22 cellular contexts compared by ENCODE assay signal in genomic region chr6:84641076-84641475, GRCh38.
A peak's percentile ranks its signal among the peaks of the same experiment; 100 is the strongest.
DNase-seq lines count a peak whose midpoint lies in the region; ATAC-seq, FAIRE-seq and TF ChIP-seq lines count a peak whose summit lies in the region.
"Had no signal": no experiment of that assay in that cellular context is flagged by ENCODE, and none has a peak within 500 bp of the region (broad histone marks: within the 10 kb centered on the region; RNA-seq: fewer than 3 reads in every experiment).

No MANE protein-coding gene starts in this region.

- TF ChIP-seq CTCF in K562 (IDR thresholded peaks at IDR 0.05 in 2 of 3, conservative IDR thresholded peaks at IDR 0.05 in 1 of 3; ENCODE audit: insufficient read depth in 2 of 3, low read depth in 1 of 3, low read length in 3 of 3) = no peak
- no peak for TF ChIP-seq CTCF in heart right ventricle (IDR thresholded peaks at IDR 0.05)
- no peak for TF ChIP-seq CTCF in nephron progenitor cell (IDR thresholded peaks at IDR 0.05)

- H3K9me1 ChIP-seq in K562 (ENCODE audit: control insufficient read depth, insufficient read depth, low read length) = no peaks in the 10 kb centered on the region

- H3K36me3 Mint-ChIP-seq in nephron progenitor cell (ENCODE audit: low read depth) = no peaks in the 10 kb centered on the region
- H3K36me3 Mint-ChIP-seq: CD4-positive, alpha-beta memory T cell had no signal

- peaks cover 3% of the 10 kb centered on the region for H3K27me3 Mint-ChIP-seq in nephron progenitor cell (ENCODE audit: low read depth, poor library complexity)
- H3K27me3 Mint-ChIP-seq: CD4-positive, alpha-beta memory T cell had no signal

- H3K27ac ChIP-seq in K562 (ENCODE audit: extremely low read depth, low read depth, low read length) (no peak overlapping the region), heart right ventricle (peak overlapping the region in 2 of 10 donors; percentile 30 to 33), Karpas-422 (ENCODE audit: low read length) (no peak overlapping the region)
- H3K27ac ChIP-seq: A549, BLaER1, GM23248 had no signal

- no peaks in the 10 kb centered on the region; the same call in 1 of the 2 replicates for H3K9me2 ChIP-seq in Karpas-422 (replicated peaks; ENCODE audit: insufficient read depth, low read length)

- TF ChIP-seq POLR2A in K562 (conservative IDR thresholded peaks at IDR 0.05) = no peak

- H3K36me3 ChIP-seq in K562 (ENCODE audit: control insufficient read depth, insufficient read depth, low read length) = no peaks in the 10 kb centered on the region
- no peaks in the 10 kb centered on the region for H3K36me3 ChIP-seq in heart right ventricle
- no peaks in the 10 kb centered on the region for H3K36me3 ChIP-seq in Karpas-422 (ENCODE audit: insufficient read depth, low read length)
- H3K36me3 ChIP-seq: BLaER1 had no signal

- no peaks in the 10 kb centered on the region for H3K79me2 ChIP-seq in K562 (ENCODE audit: control insufficient read depth, insufficient read depth, low read length)
- no peaks in the 10 kb centered on the region for H3K79me2 ChIP-seq in Karpas-422 (ENCODE audit: low read length)

- DNase-seq in EH (ENCODE audit: low read depth) (peak; percentile 32), K562 (ENCODE audit: extremely low read depth in 1 of 4, low spot score in 3 of 4) (no peak), heart right ventricle (no peak), nephron progenitor cell (no peak), Karpas-422 (no peak), urothelium cell line (ENCODE audit: low spot score) (no peak)
- DNase-seq: CD4-positive, alpha-beta memory T cell; DMS79 treated with DMSO at 0.1 percent for 48 hours; GM23248; HCEC 1CT; NCI-H1105 treated with DMSO at 0.1 percent for 48 hours; NCI-H1694 treated with DMSO at 0.1 percent for 48 hours; NCI-H2107; NCI-H2227 treated with DMSO at 0.1 percent for 48 hours; NCI-H524; NCI-H82; RPMI8226 had no signal

- peak overlapping the region; percentile 73 for H3K27ac Mint-ChIP-seq in nephron progenitor cell
- H3K27ac Mint-ChIP-seq: CD4-positive, alpha-beta memory T cell had no signal

- in situ Hi-C loops in K562 (cut with MboI) = no loop called here

- CTCF ChIA-PET in K562 (lab: Yijun Ruan, JAX; ENCODE audit: low intra/inter-chr PET ratio) = no interaction called here

- 0% methylated on average over 4 of the region's 4 CpGs for WGBS in K562 (ENCODE audit: insufficient coverage, low coverage, missing lambda C conversion rate)
- 15 to 25% methylated on average over 4 of the region's 4 CpGs for WGBS in heart right ventricle, 2 donors

- H2AFZ ChIP-seq in K562 (ENCODE audit: low read depth, low read length) (no peak overlapping the region), Karpas-422 (ENCODE audit: low read length) (no peak overlapping the region)
- H2AFZ ChIP-seq: GM23248 had no signal

- H3K9me3 ChIP-seq in K562 (replicated peaks; ENCODE audit: control insufficient read depth, insufficient read depth, low read depth, low read length) (no peaks in the 10 kb centered on the region), heart right ventricle (peaks cover 0 to 2% (median 0%) of the 10 kb centered on the region in 11 donors), Karpas-422 (ENCODE audit: low read length) (no peaks in the 10 kb centered on the region)
- H3K9me3 ChIP-seq: A549, BLaER1 had no signal

- H3K4me3 ChIP-seq in K562 (no peak overlapping the region), heart right ventricle (no peak overlapping the region), Karpas-422 (ENCODE audit: low read length) (no peak overlapping the region)
- H3K4me3 ChIP-seq: A549, BLaER1, GM23248 had no signal

- no peak for TF ChIP-seq RAD21 in K562 (CRISPR knock-in tag; conservative IDR thresholded peaks at IDR 0.05 in 1 of 2, IDR thresholded peaks at IDR 0.05 in 1 of 2)

- H4K20me1 ChIP-seq in K562 (replicated peaks; ENCODE audit: control insufficient read depth, insufficient read depth, low read length) = no peaks in the 10 kb centered on the region
- no peaks in the 10 kb centered on the region for H4K20me1 ChIP-seq in Karpas-422 (ENCODE audit: insufficient read depth, low read depth, low read length)
- H4K20me1 ChIP-seq: BLaER1 had no signal

- no peaks in the 10 kb centered on the region for H3K4me1 ChIP-seq in K562 (replicated peaks in 1 of 2; ENCODE audit: control insufficient read depth in 2 of 2, insufficient read depth in 2 of 2, low read length in 2 of 2)
- H3K4me1 ChIP-seq in heart right ventricle = no peaks in the 10 kb centered on the region
- H3K4me1 ChIP-seq in Karpas-422 (ENCODE audit: low read length) = no peaks in the 10 kb centered on the region
- H3K4me1 ChIP-seq: BLaER1 had no signal

- peaks cover 30% of the 10 kb centered on the region for H3K4me1 Mint-ChIP-seq in nephron progenitor cell
- H3K4me1 Mint-ChIP-seq: CD4-positive, alpha-beta memory T cell had no signal

- no peak overlapping the region for H3K9ac ChIP-seq in K562 (ENCODE audit: insufficient read depth in 1 of 2, low read depth in 2 of 2, low read length in 2 of 2)
- H3K9ac ChIP-seq in Karpas-422 (ENCODE audit: low read length) = no peak overlapping the region
- H3K9ac ChIP-seq: BLaER1, GM23248 had no signal

- BruUV-seq in K562 (replicated peaks; lab: Mats Ljungman, UMichigan) = no TSS peak

- H3K4me3 Mint-ChIP-seq in nephron progenitor cell = no peak overlapping the region
- H3K4me3 Mint-ChIP-seq: CD4-positive, alpha-beta memory T cell had no signal

- H3K27me3 ChIP-seq in K562 (ENCODE audit: control insufficient read depth in 2 of 2, insufficient read depth in 2 of 2, low read length in 2 of 2) = no peaks in the 10 kb centered on the region; a peak in 1 of 5 replicates
- no peaks in the 10 kb centered on the region for H3K27me3 ChIP-seq in heart right ventricle
- no peaks in the 10 kb centered on the region for H3K27me3 ChIP-seq in Karpas-422 (ENCODE audit: low read length)
- H3K27me3 ChIP-seq: BLaER1 had no signal

- POLR2A ChIA-PET in K562 (lab: Yijun Ruan, JAX) = no interaction called here

- no peaks in the 10 kb centered on the region for H3K9me3 Mint-ChIP-seq in nephron progenitor cell

- H3K4me2 ChIP-seq in K562 (ENCODE audit: insufficient read depth, low read length) (no peak overlapping the region), Karpas-422 (ENCODE audit: low read depth, low read length, poor library complexity, severe bottlenecking) (no peak overlapping the region)
- H3K4me2 ChIP-seq: A549, BLaER1 had no signal

- FAIRE-seq in K562 (lab: Jason Lieb, UNC) = no peak
- FAIRE-seq in urothelium cell line (lab: Jason Lieb, UNC) = no peak
- FAIRE-seq: A549, G401.6 had no signal

- intact Hi-C loops in K562 (cut with micrococcal nuclease) (no loop called here), heart right ventricle (cut with DNase I) (no loop called here)

- ATAC-seq in K562 (no peak), heart right ventricle (peak in 7 of 8 donors; percentile 9 to 72 (median 61)), GM18517 (IDR thresholded peaks at IDR 0.05; ENCODE audit: unreplicated experiment) (no peak), GM21723 (IDR thresholded peaks at IDR 0.05; ENCODE audit: unreplicated experiment) (no peak)
- ATAC-seq: A549 had no signal

- TF ChIP-seq EP300 in K562 (IDR thresholded peaks at IDR 0.05; ENCODE audit: low read length) = no peak

TF ChIP-seq in K562, 482 proteins besides CTCF, POLR2A, EP300 and RAD21 (continues in another document):
- TF ChIP-seq SOX6 (IDR thresholded peaks at IDR 0.05) (0 out of 2 replicates have a peak, but pooled peaks have one; percentile 15), BHLHE40 (IDR thresholded peaks at IDR 0.05; ENCODE audit: low read length) (0 out of 2 replicates have a peak, but pooled peaks have one; percentile 6), ZNF740 (CRISPR knock-in tag; IDR thresholded peaks at IDR 0.05) (no peak), ZNF740 (tag; IDR thresholded peaks at IDR 0.05) (no peak), OTX1 (CRISPR knock-in tag; IDR thresholded peaks at IDR 0.05) (no peak), ZNF512 (tag; IDR thresholded peaks at IDR 0.05) (no peak), POLR2AphosphoS5 (IDR thresholded peaks at IDR 0.05; ENCODE audit: control insufficient read depth, insufficient read depth, low read depth, low read length) (no peak), CEBPG (CRISPR knock-in tag; IDR thresholded peaks at IDR 0.05) (no peak), CEBPG (tag; conservative IDR thresholded peaks at IDR 0.05 in 1 of 2, IDR thresholded peaks at IDR 0.05 in 1 of 2) (no peak), HDAC8 (tag; IDR thresholded peaks at IDR 0.05) (no peak), BDP1 (IDR thresholded peaks at IDR 0.05; ENCODE audit: insufficient read depth, insufficient read length) (no peak), SMC3 (conservative IDR thresholded peaks at IDR 0.05; ENCODE audit: insufficient read depth, low read depth, low read length) (no peak), KLF16 (IDR thresholded peaks at IDR 0.05) (no peak)

Comparison
In these comparisons a context has a peak if more than half of its experiments do, and no peak if none do; other contexts are left out.
1. ATAC-seq: peak in heart right ventricle (7 of 8); none in K562 (single experiment), GM18517 (single experiment) and GM21723 (single experiment).